1 cellular context compared by ENCODE assay signal in genomic region chr5:97844797-97845196, GRCh38.
TF ChIP-seq lines count a peak whose summit lies in the region.

No MANE protein-coding gene starts in this region.

TF ChIP-seq in WTC11, 78 proteins besides CTCF, POLR2A, EP300 and RAD21 (continued from another document):
- TF ChIP-seq ESRRA (CRISPR knock-in tag; IDR thresholded peaks at IDR 0.05; ENCODE audit: borderline replicate concordance) = peak; percentile 54; the same call in 1 of the 2 replicates
- no peak for TF ChIP-seq SP1 (CRISPR knock-in tag; conservative IDR thresholded peaks at IDR 0.05)
- TF ChIP-seq HMGA2 (CRISPR knock-in tag; IDR thresholded peaks at IDR 0.05) = no peak
- no peak for TF ChIP-seq IRF2 (CRISPR knock-in tag; IDR thresholded peaks at IDR 0.05; ENCODE audit: borderline replicate concordance, low read depth)
- TF ChIP-seq RORB (CRISPR knock-in tag; IDR thresholded peaks at IDR 0.05) = no peak
- TF ChIP-seq ZNF423 (CRISPR knock-in tag; IDR thresholded peaks at IDR 0.05) = no peak
TF ChIP-seq in WTC11: peak in this region for 1.
